ENCODE assay signal across 14 cellular contexts in genomic region chr5:151703227-151703626, GRCh38. TPM values are rescaled to one million over a fixed set of nuclear protein-coding genes. Genes with fewer than 3 reads are reported as not detected.
DNase-seq lines count a peak whose midpoint lies in the region; ATAC-seq, FAIRE-seq and TF ChIP-seq lines count a peak whose summit lies in the region.
"Had no signal": no experiment of that assay in that cellular context is flagged by ENCODE, and none has a peak within 500 bp of the region (broad histone marks: within the 10 kb centered on the region; RNA-seq: fewer than 3 reads in every experiment).

No MANE protein-coding gene starts in this region.

- H3K36me3 ChIP-seq in SK-N-SH (replicated peaks in 1 of 2; ENCODE audit: control insufficient read depth in 1 of 2, insufficient read depth in 2 of 2, low read length in 1 of 2): no peaks in the 10 kb centered on the region

- no peak for TF ChIP-seq CTCF in SK-N-SH (IDR thresholded peaks at IDR 0.05)

- ATAC-seq in GM21381 (IDR thresholded peaks at IDR 0.05; ENCODE audit: unreplicated experiment) (peak; percentile 80), HG03175 (IDR thresholded peaks at IDR 0.05; ENCODE audit: unreplicated experiment) (peak; percentile 92)
- ATAC-seq in natural killer cell treated with Interleukin-12 subunit alpha and Interleukin-12 subunit beta and Interleukin-15 and Interleukin-18, amount 100 ng/mL, for 72 hours: no peak
- ATAC-seq: activated T-cell treated with anti-CD3 and anti-CD28 coated beads, Interleukin-2, amount 50 U/mL, for 72 hours; Right ventricle myocardium inferior had no signal

- H3K4me3 ChIP-seq in SK-N-SH (ENCODE audit: low read depth in 2 of 2, low read length in 1 of 2): no peak overlapping the region
- H3K4me3 ChIP-seq: lung had no signal

- intact Hi-C loops in posterior vena cava (cut with DNase I): no loop called here

- peak overlapping the region in 1 of 2 experiments; percentile 75; a peak in 2 of 4 replicates for H3K27ac ChIP-seq in SK-N-SH (ENCODE audit: low read depth in 2 of 2, low read length in 1 of 2)
- H3K27ac ChIP-seq: epithelial cell of prostate had no signal

- no peaks in the 10 kb centered on the region for H3K4me1 Mint-ChIP-seq in natural killer cell treated with Interleukin-12 subunit alpha and Interleukin-12 subunit beta and Interleukin-15 and Interleukin-18, amount 100 ng/mL, for 72 hours (ENCODE audit: low read depth in 2 of 2)
- H3K4me1 Mint-ChIP-seq: CD4-positive, alpha-beta memory T cell had no signal

- no peaks in the 10 kb centered on the region for H4K20me1 ChIP-seq in SK-N-SH (ENCODE audit: insufficient read depth)

- TF ChIP-seq EP300 in SK-N-SH (IDR thresholded peaks at IDR 0.05; ENCODE audit: borderline replicate concordance in 1 of 2, low read depth in 1 of 2, low read length in 1 of 2): peak in 1 of 2 experiments; percentile 96; a peak in 2 of 4 replicates

- H3K9me3 ChIP-seq in SK-N-SH: no peaks in the 10 kb centered on the region

- H3K9ac ChIP-seq in SK-N-SH: no peak overlapping the region

- H3K4me3 Mint-ChIP-seq in natural killer cell treated with Interleukin-12 subunit alpha and Interleukin-12 subunit beta and Interleukin-15 and Interleukin-18, amount 100 ng/mL, for 72 hours: no peak overlapping the region
- H3K4me3 Mint-ChIP-seq: activated T-cell treated with anti-CD3 and anti-CD28 coated beads, Interleukin-2, amount 50 U/mL, for 72 hours had no signal

- POLR2A ChIA-PET in SK-N-SH (lab: Yijun Ruan, JAX): interaction anchor here (0.6 to 1.2 kb wide), 3 partner anchors 31 to 256 kb away, joined by 3 read pairs; partner anchors contain the start of gene SLC36A1

- no peak overlapping the region; the same call in 1 of the 2 replicates for H2AFZ ChIP-seq in SK-N-SH (ENCODE audit: low read depth)

- H3K4me2 ChIP-seq in SK-N-SH: no peak overlapping the region

- H3K79me2 ChIP-seq in SK-N-SH (ENCODE audit: insufficient read depth): no peaks in the 10 kb centered on the region

- FAIRE-seq in GM12891 (lab: Jason Lieb, UNC): peak; percentile 84

- no peak overlapping the region for H3K27ac Mint-ChIP-seq in natural killer cell treated with Interleukin-12 subunit alpha and Interleukin-12 subunit beta and Interleukin-15 and Interleukin-18, amount 100 ng/mL, for 72 hours
- H3K27ac Mint-ChIP-seq: activated T-cell treated with anti-CD3 and anti-CD28 coated beads, Interleukin-2, amount 50 U/mL, for 72 hours; CD4-positive, alpha-beta memory T cell had no signal

- H3K27me3 ChIP-seq in SK-N-SH (ENCODE audit: insufficient read depth): no peaks in the 10 kb centered on the region

- TF ChIP-seq POLR2A in GM12891 (IDR thresholded peaks at IDR 0.05; ENCODE audit: low read depth, low read length): no peak

- TF ChIP-seq RAD21 in SK-N-SH (IDR thresholded peaks at IDR 0.05; ENCODE audit: low read length): peak; percentile 2; the same call in 1 of the 2 replicates

- no peaks in the 10 kb centered on the region for H3K27me3 Mint-ChIP-seq in natural killer cell treated with Interleukin-12 subunit alpha and Interleukin-12 subunit beta and Interleukin-15 and Interleukin-18, amount 100 ng/mL, for 72 hours

- 35% methylated on average over 1 of the region's 1 CpG for WGBS in SK-N-SH (ENCODE audit: low lambda C conversion rate)

- H3F3A ChIP-seq in SK-N-SH (replicated peaks; ENCODE audit: insufficient read depth): peaks cover 38% of the 10 kb centered on the region

- H3K4me1 ChIP-seq in SK-N-SH (ENCODE audit: control insufficient read depth in 1 of 2, insufficient read depth in 2 of 2, low read depth in 1 of 2, low read length in 1 of 2): peaks cover 12 to 24% of the 10 kb centered on the region in 2 experiments

- H3K36me3 Mint-ChIP-seq in natural killer cell treated with Interleukin-12 subunit alpha and Interleukin-12 subunit beta and Interleukin-15 and Interleukin-18, amount 100 ng/mL, for 72 hours: no peaks in the 10 kb centered on the region
- H3K36me3 Mint-ChIP-seq: CD4-positive, alpha-beta memory T cell had no signal

- H3K9me3 Mint-ChIP-seq in natural killer cell treated with Interleukin-12 subunit alpha and Interleukin-12 subunit beta and Interleukin-15 and Interleukin-18, amount 100 ng/mL, for 72 hours: no peaks in the 10 kb centered on the region
- H3K9me3 Mint-ChIP-seq: activated T-cell treated with anti-CD3 and anti-CD28 coated beads, Interleukin-2, amount 50 U/mL, for 72 hours; CD4-positive, alpha-beta memory T cell had no signal

- CTCF ChIA-PET in SK-N-SH (lab: Yijun Ruan, JAX): interaction anchor here (0.9 to 7.4 kb wide), 9 partner anchors 8 to 258 kb away, joined by 3 to 49 read pairs (median 5); partner anchors contain the start of gene SLC36A1

- DNase-seq in GM12891 (ENCODE audit: insufficient read length, low spot score): no peak
- peak; percentile 84 for DNase-seq in SK-N-SH
- DNase-seq in natural killer cell treated with Interleukin-12 subunit alpha and Interleukin-12 subunit beta and Interleukin-15 and Interleukin-18, amount 100 ng/mL, for 72 hours (ENCODE audit: low spot score): no peak
- no peak for DNase-seq in activated CD4-positive, alpha-beta T cell treated with anti-CD3 and anti-CD28 coated beads for 1 hour
- no peak for DNase-seq in amygdala (lab: John Stamatoyannopoulos, UW)
- DNase-seq in posterior vena cava (ENCODE audit: low spot score): no peak
- DNase-seq: activated T-cell treated with anti-CD3 and anti-CD28 coated beads, Interleukin-2, amount 50 U/mL, for 72 hours; CD4-positive, alpha-beta memory T cell; stimulated activated CD4-positive, alpha-beta T cell treated with anti-CD3 and anti-CD28 coated beads, Interleukin-4, amount 100 ng/mL, for 4 hours had no signal

- H3K9me2 ChIP-seq in SK-N-SH: no peaks in the 10 kb centered on the region

TF ChIP-seq in GM12891, 5 proteins besides CTCF, POLR2A, EP300 and RAD21:
- TF ChIP-seq POU2F2 (IDR thresholded peaks at IDR 0.05; ENCODE audit: low read depth, low read length): peak; percentile 81; the same call in 1 of the 2 replicates
- no peak for TF ChIP-seq SPI1 (IDR thresholded peaks at IDR 0.05; ENCODE audit: low read depth, low read length)

TF ChIP-seq in SK-N-SH, 30 proteins besides CTCF, POLR2A, EP300 and RAD21 (continues in another document):
- TF ChIP-seq YY1 (IDR thresholded peaks at IDR 0.05; ENCODE audit: low read depth): no peak
- no peak for TF ChIP-seq GABPA (IDR thresholded peaks at IDR 0.05; ENCODE audit: low read depth)
- TF ChIP-seq RCOR1 (IDR thresholded peaks at IDR 0.05; ENCODE audit: low read length): peak; percentile 97
- TF ChIP-seq FOXM1 (IDR thresholded peaks at IDR 0.05; ENCODE audit: low read depth): no peak
- peak; percentile 38; the same call in 1 of the 2 replicates for TF ChIP-seq MXI1 (IDR thresholded peaks at IDR 0.05; ENCODE audit: low read depth, low read length)
- TF ChIP-seq MAX (IDR thresholded peaks at IDR 0.05; ENCODE audit: low read depth): no peak
- no peak for TF ChIP-seq USF1 (IDR thresholded peaks at IDR 0.05; ENCODE audit: borderline replicate concordance, low read depth)
- no peak for TF ChIP-seq USF2 (IDR thresholded peaks at IDR 0.05; ENCODE audit: borderline replicate concordance, low read depth, low read length)
- no peak for TF ChIP-seq FOSL2 (IDR thresholded peaks at IDR 0.05; ENCODE audit: borderline replicate concordance, low read depth)
- TF ChIP-seq SIN3A (IDR thresholded peaks at IDR 0.05; ENCODE audit: borderline replicate concordance, low read depth, low read length): no peak
- no peak for TF ChIP-seq ELF1 (IDR thresholded peaks at IDR 0.05)
- TF ChIP-seq EZH2phosphoT487 (IDR thresholded peaks at IDR 0.05; ENCODE audit: borderline replicate concordance, low read depth): no peak

RNA-seq across cellular contexts. Expression of gene SPARC, which starts 16.5 kb away (rescaled TPM):
- 51.5 TPM for polyA plus RNA-seq in GM12891 (2012; ENCODE audit: low read depth, missing spikeins)
- 987 and 1,115 TPM in 2 replicates for polyA plus RNA-seq in SK-N-SH (2012; rRNA removed)
- 736 and 811 TPM in 2 replicates for polyA plus RNA-seq in SK-N-SH (2012; cell fraction: cytosol; rRNA removed)
- 900 and 1,030 TPM in 2 replicates for polyA plus RNA-seq in SK-N-SH (2012; cell fraction: nucleus; rRNA removed)
- total RNA-seq in natural killer cell treated with Interleukin-12 subunit alpha and Interleukin-12 subunit beta and Interleukin-15 and Interleukin-18, amount 100 ng/mL, for 72 hours: not detected
- 1,000 to 10,000 TPM in 1 of 2 donors, 100 to 1,000 TPM in 1; 913 to 2,416 TPM for total RNA-seq in posterior vena cava
- total RNA-seq: activated T-cell treated with anti-CD3 and anti-CD28 coated beads, Interleukin-2, amount 50 U/mL, for 72 hours had no signal

RNA-seq across cellular contexts. Expression of gene ATOX1, which starts 55.2 kb away (rescaled TPM):
- 200 TPM for polyA plus RNA-seq in GM12891 (2012; ENCODE audit: low read depth, missing spikeins)
- polyA plus RNA-seq in SK-N-SH (2012; rRNA removed): 344 and 497 TPM in 2 replicates
- polyA plus RNA-seq in SK-N-SH (2012; cell fraction: cytosol; rRNA removed): 405 and 434 TPM in 2 replicates
- polyA plus RNA-seq in SK-N-SH (2012; cell fraction: nucleus; rRNA removed): 101 and 168 TPM in 2 replicates
- total RNA-seq in natural killer cell treated with Interleukin-12 subunit alpha and Interleukin-12 subunit beta and Interleukin-15 and Interleukin-18, amount 100 ng/mL, for 72 hours: 10 to 100 TPM; 60.0 to 84.9 TPM
- 10 to 100 TPM; 62.8 to 68.6 TPM for total RNA-seq in posterior vena cava

Comparison
In these comparisons a context has a peak if more than half of its experiments do, and no peak if none do; other contexts are left out.
1. ATAC-seq: peak in GM21381 (single experiment) and HG03175 (single experiment); none in natural killer cell treated with Interleukin-12 subunit alpha and Interleukin-12 subunit beta and Interleukin-15 and Interleukin-18, amount 100 ng/mL, for 72 hours (0 of 2).
2. RNA of gene SPARC, which starts 16.5 kb away (total RNA-seq): 913 to 2,416 TPM in posterior vena cava; not detected in natural killer cell treated with Interleukin-12 subunit alpha and Interleukin-12 subunit beta and Interleukin-15 and Interleukin-18, amount 100 ng/mL, for 72 hours; every median in the first group is over 100 times any median in the second.